In the genomic region with DNA sequence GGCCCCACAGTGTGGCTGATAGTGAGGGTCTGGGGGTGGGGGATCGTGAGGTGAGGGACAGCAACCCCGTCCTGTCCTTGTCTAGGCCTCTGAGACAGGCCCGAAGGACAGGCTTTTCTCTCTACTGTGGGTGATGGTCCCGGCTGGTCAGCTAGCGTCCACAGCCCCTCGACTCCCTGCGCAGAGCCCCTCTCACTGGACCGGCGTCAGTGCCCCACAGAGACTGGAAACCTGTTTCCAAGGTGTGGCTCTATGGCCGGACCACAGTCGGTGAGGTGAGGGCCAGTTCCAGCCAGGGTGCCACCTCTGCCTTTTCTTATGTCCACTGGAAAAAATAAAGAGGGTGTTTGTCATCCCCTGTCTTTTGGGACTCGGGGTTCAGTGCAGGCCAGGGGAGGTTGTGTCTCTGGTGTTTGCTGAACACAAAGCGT, we compare ENCODE assay signal across 1 cellular context.
TF ChIP-seq lines count a peak whose summit lies in the region.

No MANE protein-coding gene starts in this region.

TF ChIP-seq in IMR-90, 13 proteins besides CTCF, POLR2A, EP300 and RAD21:
- TF ChIP-seq, protein P1, sequence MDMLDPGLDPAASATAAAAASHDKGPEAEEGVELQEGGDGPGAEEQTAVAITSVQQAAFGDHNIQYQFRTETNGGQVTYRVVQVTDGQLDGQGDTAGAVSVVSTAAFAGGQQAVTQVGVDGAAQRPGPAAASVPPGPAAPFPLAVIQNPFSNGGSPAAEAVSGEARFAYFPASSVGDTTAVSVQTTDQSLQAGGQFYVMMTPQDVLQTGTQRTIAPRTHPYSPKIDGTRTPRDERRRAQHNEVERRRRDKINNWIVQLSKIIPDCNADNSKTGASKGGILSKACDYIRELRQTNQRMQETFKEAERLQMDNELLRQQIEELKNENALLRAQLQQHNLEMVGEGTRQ (IDR thresholded peaks at IDR 0.05; ENCODE audit: low read depth, low read length), result no peak
- TF ChIP-seq MAFK (IDR thresholded peaks at IDR 0.05; ENCODE audit: low read depth, low read length), result no peak
- no peak for TF ChIP-seq MXI1 (IDR thresholded peaks at IDR 0.05; ENCODE audit: borderline replicate concordance, low read depth, low read length)
- TF ChIP-seq, protein P2, sequence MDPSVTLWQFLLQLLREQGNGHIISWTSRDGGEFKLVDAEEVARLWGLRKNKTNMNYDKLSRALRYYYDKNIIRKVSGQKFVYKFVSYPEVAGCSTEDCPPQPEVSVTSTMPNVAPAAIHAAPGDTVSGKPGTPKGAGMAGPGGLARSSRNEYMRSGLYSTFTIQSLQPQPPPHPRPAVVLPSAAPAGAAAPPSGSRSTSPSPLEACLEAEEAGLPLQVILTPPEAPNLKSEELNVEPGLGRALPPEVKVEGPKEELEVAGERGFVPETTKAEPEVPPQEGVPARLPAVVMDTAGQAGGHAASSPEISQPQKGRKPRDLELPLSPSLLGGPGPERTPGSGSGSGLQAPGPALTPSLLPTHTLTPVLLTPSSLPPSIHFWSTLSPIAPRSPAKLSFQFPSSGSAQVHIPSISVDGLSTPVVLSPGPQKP (IDR thresholded peaks at IDR 0.05; ENCODE audit: borderline replicate concordance, low read depth, low read length), result no peak
- TF ChIP-seq MAZ (IDR thresholded peaks at IDR 0.05; ENCODE audit: borderline replicate concordance, low read depth, low read length), result no peak
- TF ChIP-seq NFE2L2 (IDR thresholded peaks at IDR 0.05; ENCODE audit: low read depth, low read length), result no peak
- no peak for TF ChIP-seq BHLHE40 (IDR thresholded peaks at IDR 0.05; ENCODE audit: low read depth, low read length)
- no peak for TF ChIP-seq SMC3 (IDR thresholded peaks at IDR 0.05; ENCODE audit: low read depth, low read length)
- TF ChIP-seq CHD1 (IDR thresholded peaks at IDR 0.05; ENCODE audit: low read depth, low read length), result no peak
- TF ChIP-seq CEBPB (IDR thresholded peaks at IDR 0.05; ENCODE audit: low read depth, low read length), result no peak
- TF ChIP-seq RFX5 (IDR thresholded peaks at IDR 0.05; ENCODE audit: low read depth, low read length), result no peak
- no peak for TF ChIP-seq RCOR1 (IDR thresholded peaks at IDR 0.05; ENCODE audit: insufficient replicate concordance, low read length)
